ENCODE assay signal across 2 cellular contexts in the genomic region with DNA sequence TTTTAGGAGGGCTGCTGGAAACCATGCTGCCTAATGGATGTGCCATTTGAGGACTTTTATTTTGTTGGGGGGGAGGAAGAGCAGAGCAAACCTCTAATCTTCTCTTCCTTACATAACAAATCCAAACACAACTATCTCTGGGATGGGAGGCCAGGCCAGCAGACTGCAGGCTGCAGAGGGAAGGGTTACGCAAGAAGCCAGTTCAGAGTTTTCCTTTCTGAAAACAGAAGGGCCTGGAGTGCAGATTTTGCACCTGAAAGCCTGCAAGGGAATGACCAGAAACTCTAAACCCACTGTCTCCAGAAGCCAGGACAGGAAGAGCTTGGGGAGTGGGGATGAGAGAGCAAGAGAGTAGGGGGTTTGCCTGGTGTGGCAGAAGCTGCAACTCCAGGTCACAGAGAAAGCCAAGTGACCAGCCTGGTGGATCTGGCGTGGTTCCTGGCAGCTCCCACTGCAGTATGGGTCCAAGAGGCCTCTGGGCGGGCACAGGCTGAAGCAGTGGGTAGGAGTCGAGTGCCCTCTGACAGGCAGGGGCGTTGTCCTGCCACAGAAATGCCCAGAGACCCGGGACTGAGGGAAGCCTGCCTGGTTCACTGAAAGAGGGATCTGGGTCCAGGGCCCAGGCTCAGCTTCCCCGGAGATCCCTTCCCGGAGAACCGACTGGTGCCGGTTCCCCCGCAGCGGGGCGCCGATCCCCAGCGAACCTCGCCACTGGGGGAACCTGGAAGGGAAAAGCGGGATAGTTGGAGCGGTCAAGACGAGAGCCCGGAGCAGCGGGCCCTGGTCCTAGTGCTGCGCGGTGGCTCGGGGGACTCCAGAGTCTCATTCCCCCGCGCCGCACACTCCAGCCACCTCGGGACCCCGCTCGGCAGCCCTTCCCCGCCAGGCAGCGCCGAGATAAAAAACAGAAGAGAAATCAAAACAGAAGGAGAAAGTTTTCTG.
A peak's percentile ranks its signal among the peaks of the same experiment; 100 is the strongest.
TF ChIP-seq lines count a peak whose summit lies in the region.

No MANE protein-coding gene starts in this region.

TF ChIP-seq in IMR-90, 13 proteins besides CTCF, POLR2A, EP300 and RAD21:
- TF ChIP-seq RCOR1 (IDR thresholded peaks at IDR 0.05; ENCODE audit: insufficient replicate concordance, low read length) = no peak
- TF ChIP-seq USF2 (IDR thresholded peaks at IDR 0.05; ENCODE audit: low read depth, low read length) = no peak
- TF ChIP-seq SMC3 (IDR thresholded peaks at IDR 0.05; ENCODE audit: low read depth, low read length) = no peak
- no peak for TF ChIP-seq MAZ (IDR thresholded peaks at IDR 0.05; ENCODE audit: borderline replicate concordance, low read depth, low read length)
- TF ChIP-seq RFX5 (IDR thresholded peaks at IDR 0.05; ENCODE audit: low read depth, low read length) = no peak
- no peak for TF ChIP-seq FOS (IDR thresholded peaks at IDR 0.05; ENCODE audit: low read depth, low read length)
- no peak for TF ChIP-seq NFE2L2 (IDR thresholded peaks at IDR 0.05; ENCODE audit: low read depth, low read length)
- peak; percentile 59 for TF ChIP-seq CEBPB (IDR thresholded peaks at IDR 0.05; ENCODE audit: low read depth, low read length)

TF ChIP-seq in H1, 55 proteins besides CTCF, POLR2A, EP300 and RAD21:
- peak; percentile 97 for TF ChIP-seq CEBPB (IDR thresholded peaks at IDR 0.05; ENCODE audit: low read depth, low read length)
- TF ChIP-seq SP4 (IDR thresholded peaks at IDR 0.05; ENCODE audit: low read length) = no peak
- TF ChIP-seq TCF12 (IDR thresholded peaks at IDR 0.05; ENCODE audit: low read depth, low read length) = no peak
- peak; percentile 91 for TF ChIP-seq CTBP2 (IDR thresholded peaks at IDR 0.05; ENCODE audit: borderline replicate concordance, insufficient read depth, insufficient read length, low read length)
